26 cellular contexts compared by ENCODE assay signal in genomic region chr19:29770653-29771052, GRCh38. TPM values are rescaled to one million over a fixed set of nuclear protein-coding genes. Genes with fewer than 3 reads are reported as not detected.
DNase-seq lines count a peak whose midpoint lies in the region; ATAC-seq and FAIRE-seq lines count a peak whose summit lies in the region.
"Had no signal": no experiment of that assay in that cellular context is flagged by ENCODE, and none has a peak within 500 bp of the region (broad histone marks: within the 10 kb centered on the region; RNA-seq: fewer than 3 reads in every experiment).

No MANE protein-coding gene starts in this region.

- ATAC-seq in activated CD8-positive, alpha-beta memory T cell treated with anti-CD3 and anti-CD28 coated beads, Interleukin-2, amount 10 ng/mL, durations not matched to agents 7 days and 5 days = peak; percentile 65
- ATAC-seq: CD8-positive, alpha-beta T cell; PC-3 had no signal

- no peak overlapping the region for H3K27ac Mint-ChIP-seq in activated CD8-positive, alpha-beta memory T cell treated with anti-CD3 and anti-CD28 coated beads, Interleukin-2, amount 10 ng/mL, durations not matched to agents 7 days and 5 days
- H3K27ac Mint-ChIP-seq in activated CD4-positive, alpha-beta memory T cell treated with anti-CD3 and anti-CD28 coated beads, Interleukin-2, amount 10 ng/mL, durations not matched to agents 7 days and 5 days = no peak overlapping the region
- H3K27ac Mint-ChIP-seq: CD8-positive, alpha-beta T cell had no signal

- H3K9me3 Mint-ChIP-seq in activated CD8-positive, alpha-beta memory T cell treated with anti-CD3 and anti-CD28 coated beads, Interleukin-2, amount 10 ng/mL, durations not matched to agents 7 days and 5 days (ENCODE audit: low read depth) = no peaks in the 10 kb centered on the region
- H3K9me3 Mint-ChIP-seq in activated CD4-positive, alpha-beta memory T cell treated with anti-CD3 and anti-CD28 coated beads, Interleukin-2, amount 10 ng/mL, durations not matched to agents 7 days and 5 days = no peaks in the 10 kb centered on the region
- H3K9me3 Mint-ChIP-seq: CD8-positive, alpha-beta T cell had no signal

- no peak overlapping the region for H3K4me3 Mint-ChIP-seq in activated CD8-positive, alpha-beta memory T cell treated with anti-CD3 and anti-CD28 coated beads, Interleukin-2, amount 10 ng/mL, durations not matched to agents 7 days and 5 days
- H3K4me3 Mint-ChIP-seq in activated CD4-positive, alpha-beta memory T cell treated with anti-CD3 and anti-CD28 coated beads, Interleukin-2, amount 10 ng/mL, durations not matched to agents 7 days and 5 days = no peak overlapping the region
- H3K4me3 Mint-ChIP-seq: CD8-positive, alpha-beta T cell had no signal

- CTCF ChIA-PET in activated CD8-positive, alpha-beta memory T cell treated with anti-CD3 and anti-CD28 coated beads, Interleukin-2, amount 10 ng/mL, durations not matched to agents 7 days and 5 days (lab: Charles Lee) = interaction anchor here (0.7 to 6.7 kb wide), 8 partner anchors 9 to 103 kb away, joined by 3 to 43 read pairs (median 4); no protein-coding TSS in a partner anchor
- CTCF ChIA-PET in activated CD4-positive, alpha-beta memory T cell treated with anti-CD3 and anti-CD28 coated beads, Interleukin-2, amount 10 ng/mL, durations not matched to agents 7 days and 5 days (lab: Charles Lee) = interaction anchor here (1.6 to 2.5 kb wide), 2 partner anchors 10 to 102 kb away, joined by 5 to 10 read pairs; no protein-coding TSS in a partner anchor

- H3K4me1 Mint-ChIP-seq in activated CD8-positive, alpha-beta memory T cell treated with anti-CD3 and anti-CD28 coated beads, Interleukin-2, amount 10 ng/mL, durations not matched to agents 7 days and 5 days = peaks cover 12% of the 10 kb centered on the region
- peaks cover 16% of the 10 kb centered on the region for H3K4me1 Mint-ChIP-seq in activated CD4-positive, alpha-beta memory T cell treated with anti-CD3 and anti-CD28 coated beads, Interleukin-2, amount 10 ng/mL, durations not matched to agents 7 days and 5 days

- peaks cover 15% of the 10 kb centered on the region for H3K27me3 Mint-ChIP-seq in activated CD8-positive, alpha-beta memory T cell treated with anti-CD3 and anti-CD28 coated beads, Interleukin-2, amount 10 ng/mL, durations not matched to agents 7 days and 5 days
- no peaks in the 10 kb centered on the region for H3K27me3 Mint-ChIP-seq in activated CD4-positive, alpha-beta memory T cell treated with anti-CD3 and anti-CD28 coated beads, Interleukin-2, amount 10 ng/mL, durations not matched to agents 7 days and 5 days

- DNase-seq in activated CD8-positive, alpha-beta memory T cell treated with anti-CD3 and anti-CD28 coated beads, Interleukin-2, amount 10 ng/mL, durations not matched to agents 7 days and 5 days = peak; percentile 66
- no peak for DNase-seq in activated CD8-positive, alpha-beta memory T cell treated with anti-CD3 and anti-CD28 coated beads for 24 hours
- DNase-seq in stimulated activated CD4-positive, alpha-beta T cell treated with anti-CD3 and anti-CD28 coated beads, Interleukin-1b, Interleukin-23, amount 100 ng/mL, for 48 hours = peak; percentile 23
- no peak for DNase-seq in stimulated activated CD4-positive, alpha-beta T cell treated with anti-CD3 and anti-CD28 coated beads, Interleukin-4, amount 100 ng/mL, for 24 hours
- peak; percentile 44 for DNase-seq in activated CD4-positive, alpha-beta memory T cell treated with anti-CD3 and anti-CD28 coated beads, Interleukin-2, amount 10 ng/mL, durations not matched to agents 7 days and 5 days
- DNase-seq in urothelium cell line (ENCODE audit: low spot score) (no peak), germinal center (ENCODE audit: low spot score) (no peak)
- DNase-seq: C1 segment of cervical spinal cord; Caco-2; CD8-positive, alpha-beta T cell; DMS 273 treated with DMSO at 0.1 percent for 48 hours; DMS79; EL; GDM1; KBM-7; MV-4-11; NCI-H1105 treated with DMSO at 0.1 percent for 48 hours; NCI-H146; NCI-H1930; NCI-H446; NCI-H524 treated with DMSO at 0.1 percent for 48 hours; NCI-H82; NK-92 treated with Interleukin-12 subunit alpha and Interleukin-12 subunit beta, amount 100 ng/mL, for 24 hours; PC-3 had no signal

- FAIRE-seq in urothelium cell line (lab: Jason Lieb, UNC) = peak; percentile 74
- FAIRE-seq: GM12891, GM19239 had no signal

- no peaks in the 10 kb centered on the region for H3K36me3 Mint-ChIP-seq in activated CD8-positive, alpha-beta memory T cell treated with anti-CD3 and anti-CD28 coated beads, Interleukin-2, amount 10 ng/mL, durations not matched to agents 7 days and 5 days
- no peaks in the 10 kb centered on the region for H3K36me3 Mint-ChIP-seq in activated CD4-positive, alpha-beta memory T cell treated with anti-CD3 and anti-CD28 coated beads, Interleukin-2, amount 10 ng/mL, durations not matched to agents 7 days and 5 days (ENCODE audit: low read depth)
- H3K36me3 Mint-ChIP-seq: CD8-positive, alpha-beta T cell had no signal

- POLR2A ChIA-PET in activated CD4-positive, alpha-beta memory T cell treated with anti-CD3 and anti-CD28 coated beads, Interleukin-2, amount 10 ng/mL, durations not matched to agents 7 days and 5 days (lab: Charles Lee) = interaction anchor here (1.0 to 1.4 kb wide), 3 partner anchors 56 to 74 kb away, joined by 3 to 4 read pairs (median 3); partner anchors contain the start of gene C19orf12

RNA-seq across cellular contexts. Expression of gene CCNE1, which starts 41.1 kb away (rescaled TPM):
- 10 to 100 TPM; 27.4 to 28.6 TPM for total RNA-seq in activated CD8-positive, alpha-beta memory T cell treated with anti-CD3 and anti-CD28 coated beads, Interleukin-2, amount 10 ng/mL, durations not matched to agents 7 days and 5 days
- total RNA-seq in activated CD4-positive, alpha-beta memory T cell treated with anti-CD3 and anti-CD28 coated beads, Interleukin-2, amount 10 ng/mL, durations not matched to agents 7 days and 5 days = 10 to 100 TPM; 24.8 to 26.3 TPM

RNA-seq across cellular contexts. Expression of gene C19orf12, which starts 55.6 kb away (rescaled TPM):
- total RNA-seq in activated CD8-positive, alpha-beta memory T cell treated with anti-CD3 and anti-CD28 coated beads, Interleukin-2, amount 10 ng/mL, durations not matched to agents 7 days and 5 days = 10 to 100 TPM; 43.6 to 44.1 TPM
- total RNA-seq in activated CD4-positive, alpha-beta memory T cell treated with anti-CD3 and anti-CD28 coated beads, Interleukin-2, amount 10 ng/mL, durations not matched to agents 7 days and 5 days = 10 to 100 TPM; 39.2 to 40.7 TPM

Comparison
In these comparisons a context has a peak if more than half of its experiments do, and no peak if none do; other contexts are left out.
1. DNase-seq: peak in activated CD8-positive, alpha-beta memory T cell treated with anti-CD3 and anti-CD28 coated beads, Interleukin-2, amount 10 ng/mL, durations not matched to agents 7 days and 5 days (single experiment), stimulated activated CD4-positive, alpha-beta T cell treated with anti-CD3 and anti-CD28 coated beads, Interleukin-1b, Interleukin-23, amount 100 ng/mL, for 48 hours (single experiment) and activated CD4-positive, alpha-beta memory T cell treated with anti-CD3 and anti-CD28 coated beads, Interleukin-2, amount 10 ng/mL, durations not matched to agents 7 days and 5 days (single experiment); none in activated CD8-positive, alpha-beta memory T cell treated with anti-CD3 and anti-CD28 coated beads for 24 hours (single experiment), stimulated activated CD4-positive, alpha-beta T cell treated with anti-CD3 and anti-CD28 coated beads, Interleukin-4, amount 100 ng/mL, for 24 hours (single experiment), urothelium cell line (single experiment) and germinal center (single experiment).